ENCODE assay signal across 13 cellular contexts in the genomic region with DNA sequence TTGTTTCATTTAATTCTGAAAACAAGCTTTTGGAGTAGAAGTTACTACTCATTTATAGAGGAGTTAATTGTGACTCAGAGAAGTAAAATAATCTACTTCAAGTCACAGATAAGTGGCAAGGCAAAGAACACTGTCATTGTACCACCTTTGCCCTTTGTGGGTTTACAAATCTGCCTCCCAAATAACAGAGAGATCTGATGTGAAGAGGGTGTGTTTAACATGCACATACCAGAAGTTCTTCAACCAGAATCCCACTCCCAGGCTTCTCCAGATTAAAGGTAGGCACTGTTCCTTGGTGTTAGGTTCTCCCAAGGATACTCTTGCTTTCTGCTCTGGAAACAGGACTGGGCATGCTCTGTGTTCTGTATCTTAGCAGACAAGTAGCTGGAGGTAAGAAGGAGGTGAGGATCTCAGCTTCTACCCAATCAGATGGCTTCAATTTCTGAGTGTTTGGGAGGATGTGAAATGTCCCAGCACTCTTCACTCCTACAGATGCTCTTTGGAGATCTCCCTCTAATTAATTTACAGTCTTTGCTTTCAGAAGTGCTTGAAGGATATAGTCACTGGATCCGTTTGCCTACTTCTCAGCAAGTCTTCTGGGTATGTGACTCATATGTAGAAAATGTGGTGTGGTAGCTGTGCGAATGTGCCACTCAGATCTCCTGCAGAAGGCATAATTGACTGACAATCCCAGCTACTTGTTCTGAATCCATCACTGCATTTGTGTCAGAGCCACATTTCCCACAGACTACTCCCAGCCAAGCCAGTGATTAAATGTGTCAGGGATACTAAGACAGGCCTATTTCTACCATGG.
DNase-seq lines count a peak whose midpoint lies in the region; ATAC-seq and TF ChIP-seq lines count a peak whose summit lies in the region.
"Had no signal": no experiment of that assay in that cellular context is flagged by ENCODE, and none has a peak within 500 bp of the region (broad histone marks: within the 10 kb centered on the region; RNA-seq: fewer than 3 reads in every experiment).

No MANE protein-coding gene starts in this region.

- ATAC-seq in GM18907 (IDR thresholded peaks at IDR 0.05; ENCODE audit: unreplicated experiment) (peak; percentile 58), esophagus mucosa (peak; percentile 71), gastrocnemius medialis (no peak)
- ATAC-seq: sciatic nerve had no signal

- no peaks in the 10 kb centered on the region for H3K9me3 ChIP-seq in PC-9 (ENCODE audit: insufficient read depth, low read depth)
- H3K9me3 ChIP-seq in trophoblast cell (ENCODE audit: insufficient read depth, low read depth, low read length), result no peaks in the 10 kb centered on the region
- H3K9me3 ChIP-seq in gastrocnemius medialis, result no peaks in the 10 kb centered on the region
- H3K9me3 ChIP-seq: ascending aorta had no signal

- no CpG with 5 or more reads among the region's 2 CpGs for WGBS in trophoblast cell (ENCODE audit: extremely low coverage, insufficient coverage, insufficient read length)

- H3F3A ChIP-seq in PC-9 (ENCODE audit: insufficient read depth, low read depth), result no peaks in the 10 kb centered on the region; the same call in 1 of the 2 replicates

- H2AFZ ChIP-seq in PC-9 (no peak overlapping the region), trophoblast cell (ENCODE audit: insufficient read depth, low read length, poor library complexity) (no peak overlapping the region)
- H2AFZ ChIP-seq: neural progenitor cell had no signal

- H4K20me1 ChIP-seq in PC-9 (ENCODE audit: insufficient read depth), result no peaks in the 10 kb centered on the region

- H2BK120ac ChIP-seq in trophoblast cell (ENCODE audit: insufficient read depth, low read length, poor library complexity), result no peak overlapping the region

- no peak overlapping the region for H3K4me3 ChIP-seq in PC-9
- no peak overlapping the region for H3K4me3 ChIP-seq in trophoblast cell (ENCODE audit: low read depth, low read length)
- H3K4me3 ChIP-seq in gastrocnemius medialis, result no peak overlapping the region
- H3K4me3 ChIP-seq: ascending aorta, neural progenitor cell had no signal

- 0 out of 2 replicates have a peak overlapping the region, but pooled peaks have one; percentile 27 for H3K27ac ChIP-seq in PC-9
- no peak overlapping the region for H3K27ac ChIP-seq in trophoblast cell (ENCODE audit: low read depth, low read length)
- no peak overlapping the region for H3K27ac ChIP-seq in gastrocnemius medialis
- H3K27ac ChIP-seq: ascending aorta, neural progenitor cell had no signal

- no peak overlapping the region for H3K4ac ChIP-seq in trophoblast cell (ENCODE audit: low read depth, low read length)

- in situ Hi-C loops in gastrocnemius medialis (cut with MboI; ENCODE audit: low sequenced_read_pairs in 4 of 4), result no loop called here

- H4K8ac ChIP-seq in trophoblast cell (ENCODE audit: low read depth, low read length), result no peak overlapping the region

- intact Hi-C loops in PC-9 (cut with micrococcal nuclease; ENCODE audit: unreplicated experiment) (no loop called here), gastrocnemius medialis (cut with DNase I; ENCODE audit: low total_unique reads) (no loop called here)

- H3K14ac ChIP-seq in trophoblast cell (ENCODE audit: low read length), result no peak overlapping the region

- no peaks in the 10 kb centered on the region for H3K27me3 ChIP-seq in PC-9 (ENCODE audit: insufficient read depth, low read depth)
- H3K27me3 ChIP-seq in trophoblast cell (ENCODE audit: insufficient read depth, low read length), result no peaks in the 10 kb centered on the region
- no peaks in the 10 kb centered on the region for H3K27me3 ChIP-seq in gastrocnemius medialis
- H3K27me3 ChIP-seq: ascending aorta, neural progenitor cell had no signal

- H4K12ac ChIP-seq in trophoblast cell (ENCODE audit: low read depth, low read length), result no peak overlapping the region

- H4K91ac ChIP-seq in trophoblast cell (ENCODE audit: low read depth, low read length), result no peak overlapping the region

- H3K18ac ChIP-seq in trophoblast cell (ENCODE audit: low read length), result no peak overlapping the region

- TF ChIP-seq POLR2A in gastrocnemius medialis (IDR thresholded peaks at IDR 0.05), result no peak

- no peaks in the 10 kb centered on the region for H3K9me2 ChIP-seq in PC-9 (ENCODE audit: insufficient read depth)

- peaks cover 11% of the 10 kb centered on the region for H3K4me1 ChIP-seq in PC-9 (replicated peaks; ENCODE audit: insufficient read depth)
- H3K4me1 ChIP-seq in trophoblast cell (ENCODE audit: control insufficient read depth in 1 of 2, insufficient read depth in 2 of 2, low read length in 2 of 2), result peaks cover 3 to 4% of the 10 kb centered on the region in 2 experiments
- H3K4me1 ChIP-seq in gastrocnemius medialis, result no peaks in the 10 kb centered on the region
- H3K4me1 ChIP-seq: ascending aorta, neural progenitor cell had no signal

- TF ChIP-seq CTCF in PC-9 (conservative IDR thresholded peaks at IDR 0.05) (no peak), gastrocnemius medialis (IDR thresholded peaks at IDR 0.05 in 4 of 5, conservative IDR thresholded peaks at IDR 0.05 in 1 of 5) (no peak)

- H3K79me1 ChIP-seq in trophoblast cell (ENCODE audit: low read length), result no peaks in the 10 kb centered on the region

- H3K23ac ChIP-seq in trophoblast cell (ENCODE audit: low read length), result no peak overlapping the region

- CTCF ChIA-PET in PC-9 (lab: Charles Lee), result no interaction called here

- no peak overlapping the region for H2BK12ac ChIP-seq in trophoblast cell (ENCODE audit: low read length)

- POLR2A ChIA-PET in PC-9 (lab: Charles Lee; ENCODE audit: unreplicated experiment), result no interaction called here

- peak overlapping the region; percentile 36 for H3K4me2 ChIP-seq in PC-9
- peak overlapping the region; percentile 8 for H3K4me2 ChIP-seq in trophoblast cell (ENCODE audit: low read length)
- H3K4me2 ChIP-seq: neural progenitor cell had no signal

- no peak overlapping the region for H2AK5ac ChIP-seq in trophoblast cell (ENCODE audit: low read length)

- no peaks in the 10 kb centered on the region for H3K79me2 ChIP-seq in PC-9 (ENCODE audit: low read depth)
- H3K79me2 ChIP-seq in trophoblast cell (ENCODE audit: control insufficient read depth, insufficient read depth, low read length, poor library complexity), result no peaks in the 10 kb centered on the region

- H2BK5ac ChIP-seq in trophoblast cell (ENCODE audit: low read depth, low read length, poor library complexity), result no peak overlapping the region

- no peaks in the 10 kb centered on the region for H3K36me3 ChIP-seq in PC-9 (ENCODE audit: low read depth)
- no peaks in the 10 kb centered on the region for H3K36me3 ChIP-seq in trophoblast cell (ENCODE audit: control insufficient read depth in 1 of 2, insufficient read depth in 2 of 2, low read length in 2 of 2)
- no peaks in the 10 kb centered on the region for H3K36me3 ChIP-seq in gastrocnemius medialis
- H3K36me3 ChIP-seq: ascending aorta, neural progenitor cell had no signal

- H3K9ac ChIP-seq in trophoblast cell (ENCODE audit: low read length), result no peak overlapping the region
- H3K9ac ChIP-seq: neural progenitor cell had no signal

- BruUV-seq in PC-9 (replicated peaks; lab: Mats Ljungman, UMichigan), result no TSS peak

- DNase-seq in PC-9, result peak in 1 of 2 experiments; percentile 61
- DNase-seq in trophoblast cell, result peak; percentile 1 to 35
- no peak for DNase-seq in NCI-H2081 (lab: John Stamatoyannopoulos, UW)
- no peak for DNase-seq in germinal center (ENCODE audit: low spot score)
- DNase-seq in NCI-H146 (lab: John Stamatoyannopoulos, UW), result no peak
- DNase-seq in gastrocnemius medialis, result no peak
- DNase-seq: activated effector memory CD4-positive, alpha-beta T cell treated with Interleukin-2 at 50 U/mL for 16 hours; NCI-H446 treated with DMSO at 0.1 percent for 48 hours had no signal

Comparison
In these comparisons a context has a peak if more than half of its experiments do, and no peak if none do; other contexts are left out.
1. ATAC-seq: peak in GM18907 (single experiment) and esophagus mucosa (single experiment); none in gastrocnemius medialis (0 of 2).
2. DNase-seq: peak in trophoblast cell (2 of 2); none in NCI-H2081 (0 of 2), germinal center (single experiment), NCI-H146 (single experiment) and gastrocnemius medialis (0 of 2).